ENCODE assay signal across 10 cellular contexts in the genomic region with DNA sequence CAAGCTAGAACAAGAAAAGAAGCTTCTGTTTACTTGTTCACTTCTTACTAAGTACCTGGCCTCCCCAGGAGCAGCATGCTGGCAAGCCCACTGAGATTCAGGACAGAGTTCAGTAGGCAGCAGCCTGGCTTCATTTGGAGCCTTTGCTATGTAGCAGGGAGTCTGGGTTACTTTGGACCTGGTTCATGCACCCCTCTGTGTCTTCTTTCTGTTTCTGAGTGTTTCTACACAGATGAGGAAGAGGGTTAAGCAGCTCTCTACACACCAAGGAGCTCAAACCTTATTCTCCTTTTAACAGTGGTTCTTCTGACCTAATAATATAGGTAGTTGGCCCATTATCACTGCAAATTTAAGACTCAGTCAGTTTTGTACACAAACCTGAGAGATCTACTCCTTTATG.
DNase-seq lines count a peak whose midpoint lies in the region; ATAC-seq and TF ChIP-seq lines count a peak whose summit lies in the region.
"Had no signal": no experiment of that assay in that cellular context is flagged by ENCODE, and none has a peak within 500 bp of the region (broad histone marks: within the 10 kb centered on the region; RNA-seq: fewer than 3 reads in every experiment).

No MANE protein-coding gene starts in this region.

- no peak for TF ChIP-seq CTCF in GM06990 (IDR thresholded peaks at IDR 0.05; ENCODE audit: insufficient read depth, low read length, poor library complexity, severe bottlenecking)
- TF ChIP-seq CTCF in ovary (IDR thresholded peaks at IDR 0.05) = no peak
- no peak for TF ChIP-seq CTCF in GM10266 (IDR thresholded peaks at IDR 0.05; ENCODE audit: control insufficient read depth, insufficient read depth, low read depth, missing control alignments)

- peak overlapping the region; percentile 98 for H3K4me3 Mint-ChIP-seq in activated T-helper 17 cell treated with anti-CD3 and anti-CD28 coated beads, Interleukin-2, amount 50 U/mL, for 72 hours

- peaks cover 18% of the 10 kb centered on the region for H3K4me1 ChIP-seq in ovary (ENCODE audit: insufficient read depth)

- intact Hi-C loops in ovary (cut with DNase I) = no loop called here

- H3K4me3 ChIP-seq in GM06990 (replicated peaks; ENCODE audit: low read depth, low read length) (peak overlapping the region; percentile 28), ovary (peak overlapping the region; percentile 32)

- peaks cover 100% of the 10 kb centered on the region for H3K36me3 Mint-ChIP-seq in activated T-helper 17 cell treated with anti-CD3 and anti-CD28 coated beads, Interleukin-2, amount 50 U/mL, for 72 hours (ENCODE audit: low read depth)

- H3K27ac Mint-ChIP-seq in activated T-helper 17 cell treated with anti-CD3 and anti-CD28 coated beads, Interleukin-2, amount 50 U/mL, for 72 hours = peak overlapping the region; percentile 98

- DNase-seq in GM06990 (ENCODE audit: extremely low read depth, insufficient read length) = no peak
- DNase-seq in ovary = no peak
- DNase-seq in HT-29 (ENCODE audit: low spot score) = no peak
- DNase-seq in GM10266 (ENCODE audit: extremely low spot score) = no peak
- DNase-seq in NCI-H2029 treated with DMSO at 0.1 percent for 48 hours (lab: John Stamatoyannopoulos, UW) = no peak
- no peak for DNase-seq in stimulated activated naive CD4-positive, alpha-beta T cell (lab: John Stamatoyannopoulos, UW)
- DNase-seq: NCI-H2029 had no signal

- H3K27ac ChIP-seq in ovary = peak overlapping the region; percentile 16 to 33

- H3K27me3 Mint-ChIP-seq in activated T-helper 17 cell treated with anti-CD3 and anti-CD28 coated beads, Interleukin-2, amount 50 U/mL, for 72 hours = no peaks in the 10 kb centered on the region

- peaks cover 4% of the 10 kb centered on the region for H3K9me3 Mint-ChIP-seq in activated T-helper 17 cell treated with anti-CD3 and anti-CD28 coated beads, Interleukin-2, amount 50 U/mL, for 72 hours

- H3K36me3 ChIP-seq in GM06990 (ENCODE audit: control insufficient read depth, insufficient read depth, low read length) (peaks cover 15% of the 10 kb centered on the region), ovary (no peaks in the 10 kb centered on the region)

- no peaks in the 10 kb centered on the region for H3K9me3 ChIP-seq in ovary

- no peak for TF ChIP-seq POLR2A in ovary (IDR thresholded peaks at IDR 0.05)

- no peak for TF ChIP-seq EP300 in ovary (IDR thresholded peaks at IDR 0.05)

- peaks cover 52% of the 10 kb centered on the region for H3K4me1 Mint-ChIP-seq in activated T-helper 17 cell treated with anti-CD3 and anti-CD28 coated beads, Interleukin-2, amount 50 U/mL, for 72 hours

- ATAC-seq in GM21737 (IDR thresholded peaks at IDR 0.05; ENCODE audit: unreplicated experiment) = peak; percentile 30
- ATAC-seq in activated T-helper 17 cell treated with anti-CD3 and anti-CD28 coated beads, Interleukin-2, amount 50 U/mL, for 72 hours (replicated peaks) = peak; percentile 10
- ATAC-seq: left lobe of liver had no signal

- H3K27me3 ChIP-seq in GM06990 (replicated peaks; ENCODE audit: control insufficient read depth, insufficient read depth, low read length) = no peaks in the 10 kb centered on the region
- H3K27me3 ChIP-seq in ovary = no peaks in the 10 kb centered on the region
